ENCODE assay signal across 17 cellular contexts in the genomic region with DNA sequence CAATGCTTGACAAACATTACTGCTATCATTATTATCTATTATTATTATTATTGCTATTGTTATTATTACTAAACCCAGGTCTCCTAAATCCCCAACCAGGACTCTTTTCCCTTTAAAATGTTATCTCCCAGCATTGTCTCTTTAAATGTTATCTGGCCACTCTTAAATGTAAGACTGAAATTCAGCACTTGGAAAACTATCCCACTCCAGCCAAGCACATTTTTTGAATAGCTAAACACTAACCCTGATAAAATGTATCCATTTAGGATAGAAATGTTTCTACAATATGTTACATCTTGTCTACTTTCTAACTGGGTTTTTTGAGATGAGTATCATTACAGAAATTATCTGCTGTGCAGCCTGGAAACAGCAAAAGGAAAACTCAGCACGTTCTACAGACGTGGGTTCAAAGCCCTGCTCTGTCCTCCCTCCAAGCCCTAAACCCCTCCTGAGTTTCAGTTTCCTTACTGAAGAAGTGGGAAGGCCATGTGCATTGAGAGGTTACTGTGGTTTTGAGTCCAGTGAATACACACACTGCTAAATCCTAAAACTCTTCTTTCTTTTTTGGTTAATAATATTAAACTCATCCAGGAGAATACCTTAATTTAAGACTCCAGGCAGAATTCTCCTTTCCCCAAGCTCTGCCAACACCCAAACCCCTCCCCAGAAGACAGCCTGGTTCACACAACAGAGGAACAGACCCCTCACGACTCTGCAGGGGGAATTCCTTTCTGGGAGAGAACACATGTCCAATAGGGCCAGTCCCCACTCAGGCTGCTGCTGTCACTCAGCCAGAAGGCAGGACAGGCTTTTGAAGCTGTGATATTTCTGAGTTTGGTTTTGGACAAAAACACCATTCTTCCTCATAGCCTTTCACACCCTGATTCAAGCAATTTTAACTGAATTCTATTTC. TPM values are rescaled to one million over a fixed set of nuclear protein-coding genes. Genes with fewer than 3 reads are reported as not detected.
A peak's percentile ranks its signal among the peaks of the same experiment; 100 is the strongest.
DNase-seq lines count a peak whose midpoint lies in the region; ATAC-seq and TF ChIP-seq lines count a peak whose summit lies in the region.
"Had no signal": no experiment of that assay in that cellular context is flagged by ENCODE, and none has a peak within 500 bp of the region (broad histone marks: within the 10 kb centered on the region; RNA-seq: fewer than 3 reads in every experiment).

No MANE protein-coding gene starts in this region.

- H3K4me3 ChIP-seq in left ventricle myocardium inferior (no peak overlapping the region), smooth muscle cell (no peak overlapping the region), transverse colon (no peak overlapping the region)
- H3K4me3 ChIP-seq: A549, body of pancreas, esophagus muscularis mucosa, ovary had no signal

- intact Hi-C loops in activated CD4-positive, alpha-beta T cell treated with anti-CD3 and anti-CD28 coated beads for 36 hours (cut with DNase I, micrococcal nuclease): no loop called here
- intact Hi-C loops in activated T-helper 1 cell treated with anti-CD3 and anti-CD28 coated beads, Interleukin-12 subunit alpha, Interleukin-12 subunit beta, Interleukin-2, Interleukin-4 antibody, amounts not matched to agents 30 ng/mL and 10 ng/mL and 1 ng/mL, durations not matched to agents 14 hours and 24 hours and 36 hours (cut with micrococcal nuclease): no loop called here
- intact Hi-C loops in left ventricle myocardium inferior (cut with micrococcal nuclease) (no loop called here), transverse colon (cut with DNase I; ENCODE audit: low total_unique reads) (no loop called here)

- no peaks in the 10 kb centered on the region for H3K9me3 Mint-ChIP-seq in activated CD4-positive, alpha-beta T cell treated with anti-CD3 and anti-CD28 coated beads for 36 hours (ENCODE audit: low read depth)
- no peaks in the 10 kb centered on the region for H3K9me3 Mint-ChIP-seq in activated T-helper 1 cell treated with anti-CD3 and anti-CD28 coated beads, Interleukin-12 subunit alpha, Interleukin-12 subunit beta, Interleukin-2, Interleukin-4 antibody, amounts not matched to agents 30 ng/mL and 10 ng/mL and 1 ng/mL, durations not matched to agents 14 hours and 24 hours and 36 hours
- H3K9me3 Mint-ChIP-seq: stimulated activated naive CD8-positive, alpha-beta T cell treated with anti-CD3 and anti-CD28 coated beads, Interleukin-15, Interleukin-2, amounts not matched to agents 100 ng/mL and 50 ng/mL, for 24 hours had no signal

- in situ Hi-C loops in transverse colon (cut with MboI; ENCODE audit: low pct_ligation_motif_present in 1 of 4, low pct_unique_long_range_greater_than_20kb in 1 of 4, low sequenced_read_pairs in 3 of 4): no loop called here

- no peak for DNase-seq in activated CD4-positive, alpha-beta T cell treated with anti-CD3 and anti-CD28 coated beads for 36 hours
- no peak for DNase-seq in activated CD4-positive, alpha-beta T cell treated with anti-CD3 and anti-CD28 coated beads, Interleukin-2, amount 50 U/mL, for 1 hour
- DNase-seq in activated T-helper 1 cell treated with anti-CD3 and anti-CD28 coated beads, Interleukin-12 subunit alpha, Interleukin-12 subunit beta, Interleukin-2, Interleukin-4 antibody, amounts not matched to agents 30 ng/mL and 10 ng/mL and 1 ng/mL, durations not matched to agents 14 hours and 24 hours and 36 hours (ENCODE audit: low spot score): no peak
- DNase-seq in left ventricle myocardium inferior (no peak), smooth muscle cell (lab: John Stamatoyannopoulos, UW; ENCODE audit: unreplicated experiment) (no peak), GM19240 (ENCODE audit: insufficient read length, low spot score) (no peak), transverse colon (no peak), AML-193 (lab: John Stamatoyannopoulos, UW) (no peak)
- DNase-seq: activated T-cell treated with anti-CD3 and anti-CD28 coated beads for 4 hours; body of pancreas; kidney; NCI-H2029 treated with DMSO at 0.1 percent for 48 hours; ovary; stimulated activated CD4-positive, alpha-beta T cell treated with anti-CD3 and anti-CD28 coated beads, Interleukin-2, amount 100 ng/mL, for 24 hours had no signal

- no peaks in the 10 kb centered on the region for H3K27me3 Mint-ChIP-seq in activated CD4-positive, alpha-beta T cell treated with anti-CD3 and anti-CD28 coated beads for 36 hours
- H3K27me3 Mint-ChIP-seq in activated T-helper 1 cell treated with anti-CD3 and anti-CD28 coated beads, Interleukin-12 subunit alpha, Interleukin-12 subunit beta, Interleukin-2, Interleukin-4 antibody, amounts not matched to agents 30 ng/mL and 10 ng/mL and 1 ng/mL, durations not matched to agents 14 hours and 24 hours and 36 hours (ENCODE audit: insufficient read depth): no peaks in the 10 kb centered on the region
- H3K27me3 Mint-ChIP-seq: stimulated activated naive CD8-positive, alpha-beta T cell treated with anti-CD3 and anti-CD28 coated beads, Interleukin-15, Interleukin-2, amounts not matched to agents 100 ng/mL and 50 ng/mL, for 24 hours had no signal

- H3K27ac Mint-ChIP-seq in activated CD4-positive, alpha-beta T cell treated with anti-CD3 and anti-CD28 coated beads for 36 hours: no peak overlapping the region
- no peak overlapping the region for H3K27ac Mint-ChIP-seq in activated T-helper 1 cell treated with anti-CD3 and anti-CD28 coated beads, Interleukin-12 subunit alpha, Interleukin-12 subunit beta, Interleukin-2, Interleukin-4 antibody, amounts not matched to agents 30 ng/mL and 10 ng/mL and 1 ng/mL, durations not matched to agents 14 hours and 24 hours and 36 hours
- H3K27ac Mint-ChIP-seq: stimulated activated naive CD8-positive, alpha-beta T cell treated with anti-CD3 and anti-CD28 coated beads, Interleukin-15, Interleukin-2, amounts not matched to agents 100 ng/mL and 50 ng/mL, for 24 hours had no signal

- H3K9me3 ChIP-seq in left ventricle myocardium inferior (replicated peaks) (no peaks in the 10 kb centered on the region), smooth muscle cell (replicated peaks; ENCODE audit: low read depth) (no peaks in the 10 kb centered on the region), transverse colon (no peaks in the 10 kb centered on the region)
- H3K9me3 ChIP-seq: A549, body of pancreas, esophagus muscularis mucosa, ovary had no signal

- H3K79me2 ChIP-seq in smooth muscle cell (ENCODE audit: low read depth): no peaks in the 10 kb centered on the region

- no peak overlapping the region for H3K9ac ChIP-seq in smooth muscle cell (ENCODE audit: low read depth)

- POLR2A ChIA-PET in activated CD4-positive, alpha-beta T cell treated with anti-CD3 and anti-CD28 coated beads for 36 hours (lab: Charles Lee): no interaction called here

- H3K36me3 ChIP-seq in left ventricle myocardium inferior (no peaks in the 10 kb centered on the region), smooth muscle cell (ENCODE audit: low read depth) (no peaks in the 10 kb centered on the region), transverse colon (no peaks in the 10 kb centered on the region)
- H3K36me3 ChIP-seq: esophagus muscularis mucosa, ovary had no signal

- H3K36me3 Mint-ChIP-seq in activated CD4-positive, alpha-beta T cell treated with anti-CD3 and anti-CD28 coated beads for 36 hours (ENCODE audit: low read depth): no peaks in the 10 kb centered on the region
- H3K36me3 Mint-ChIP-seq in activated T-helper 1 cell treated with anti-CD3 and anti-CD28 coated beads, Interleukin-12 subunit alpha, Interleukin-12 subunit beta, Interleukin-2, Interleukin-4 antibody, amounts not matched to agents 30 ng/mL and 10 ng/mL and 1 ng/mL, durations not matched to agents 14 hours and 24 hours and 36 hours (ENCODE audit: low read depth): peaks cover 2% of the 10 kb centered on the region

- H3K4me1 ChIP-seq in left ventricle myocardium inferior (peaks cover 78% of the 10 kb centered on the region), smooth muscle cell (ENCODE audit: low read depth) (peaks cover 24% of the 10 kb centered on the region), transverse colon (peaks cover 0 to 7% (median 3%) of the 10 kb centered on the region in 4 donors)
- H3K4me1 ChIP-seq: A549 had no signal

- H3K27ac ChIP-seq in left ventricle myocardium inferior (replicated peaks) (peak overlapping the region; percentile 86), smooth muscle cell (ENCODE audit: low read depth) (peak overlapping the region; percentile 64), transverse colon (no peak overlapping the region)
- H3K27ac ChIP-seq: body of pancreas, esophagus muscularis mucosa had no signal

- no peak for TF ChIP-seq POLR2A in transverse colon (IDR thresholded peaks at IDR 0.05)

- no peaks in the 10 kb centered on the region for H3K27me3 ChIP-seq in left ventricle myocardium inferior (ENCODE audit: low read depth)
- H3K27me3 ChIP-seq in smooth muscle cell (ENCODE audit: low read depth): no peaks in the 10 kb centered on the region
- H3K27me3 ChIP-seq in transverse colon: no peaks in the 10 kb centered on the region
- H3K27me3 ChIP-seq: body of pancreas, esophagus muscularis mucosa, ovary had no signal

- CTCF ChIA-PET in activated CD4-positive, alpha-beta T cell treated with anti-CD3 and anti-CD28 coated beads for 36 hours (lab: Charles Lee): interaction anchor here (1.2 kb wide), 1 partner anchor 13 kb away, joined by 3 read pairs; no protein-coding TSS in a partner anchor

- TF ChIP-seq EP300 in transverse colon (IDR thresholded peaks at IDR 0.05; ENCODE audit: low read depth): no peak

- H3K4me2 ChIP-seq in smooth muscle cell: peak overlapping the region; percentile 62
- H3K4me2 ChIP-seq: A549 had no signal

- peak; percentile 47 for ATAC-seq in activated CD4-positive, alpha-beta T cell treated with anti-CD3 and anti-CD28 coated beads for 36 hours
- ATAC-seq: A549, body of pancreas had no signal

- no peak overlapping the region for H3K4me3 Mint-ChIP-seq in activated CD4-positive, alpha-beta T cell treated with anti-CD3 and anti-CD28 coated beads for 36 hours
- peak overlapping the region; percentile 28 for H3K4me3 Mint-ChIP-seq in activated T-helper 1 cell treated with anti-CD3 and anti-CD28 coated beads, Interleukin-12 subunit alpha, Interleukin-12 subunit beta, Interleukin-2, Interleukin-4 antibody, amounts not matched to agents 30 ng/mL and 10 ng/mL and 1 ng/mL, durations not matched to agents 14 hours and 24 hours and 36 hours
- H3K4me3 Mint-ChIP-seq: stimulated activated naive CD8-positive, alpha-beta T cell treated with anti-CD3 and anti-CD28 coated beads, Interleukin-15, Interleukin-2, amounts not matched to agents 100 ng/mL and 50 ng/mL, for 24 hours had no signal

- H2AFZ ChIP-seq in smooth muscle cell (ENCODE audit: low read depth): peak overlapping the region; percentile 41

- 15% methylated on average over 3 of the region's 3 CpGs for WGBS in smooth muscle cell (ENCODE audit: low lambda C conversion rate)
- 50% methylated on average over 3 of the region's 3 CpGs; no CpG with 5 or more reads in 1 of the 2 donors for WGBS in transverse colon (ENCODE audit: low coverage in 1 of 2), 2 donors

- TF ChIP-seq CTCF in left ventricle myocardium inferior (IDR thresholded peaks at IDR 0.05; ENCODE audit: borderline replicate concordance) (no peak), smooth muscle cell (IDR thresholded peaks at IDR 0.05; ENCODE audit: borderline replicate concordance, insufficient read depth, poor library complexity, severe bottlenecking) (no peak), transverse colon (IDR thresholded peaks at IDR 0.05) (no peak)

- H4K20me1 ChIP-seq in smooth muscle cell (ENCODE audit: low read depth): no peaks in the 10 kb centered on the region

- no peaks in the 10 kb centered on the region for H3F3A ChIP-seq in smooth muscle cell (ENCODE audit: low read depth)

- peaks cover 24% of the 10 kb centered on the region for H3K4me1 Mint-ChIP-seq in activated CD4-positive, alpha-beta T cell treated with anti-CD3 and anti-CD28 coated beads for 36 hours
- peaks cover 46% of the 10 kb centered on the region for H3K4me1 Mint-ChIP-seq in activated T-helper 1 cell treated with anti-CD3 and anti-CD28 coated beads, Interleukin-12 subunit alpha, Interleukin-12 subunit beta, Interleukin-2, Interleukin-4 antibody, amounts not matched to agents 30 ng/mL and 10 ng/mL and 1 ng/mL, durations not matched to agents 14 hours and 24 hours and 36 hours (ENCODE audit: low read depth)

RNA-seq across cellular contexts. Expression of gene HIVEP3, which starts 41.9 kb away (rescaled TPM):
- 10 to 100 TPM; 29.4 to 39.6 TPM for total RNA-seq in activated CD4-positive, alpha-beta T cell treated with anti-CD3 and anti-CD28 coated beads for 36 hours
- 75.4 and 76.7 TPM in 2 replicates for total RNA-seq in activated T-helper 1 cell treated with anti-CD3 and anti-CD28 coated beads, Interleukin-12 subunit alpha, Interleukin-12 subunit beta, Interleukin-2, Interleukin-4 antibody, amounts not matched to agents 30 ng/mL and 10 ng/mL and 1 ng/mL, durations not matched to agents 14 hours and 24 hours and 36 hours
- total RNA-seq in left ventricle myocardium inferior: 5.7 TPM
- total RNA-seq in smooth muscle cell: 1.5 and 2.1 TPM in 2 replicates
- polyA plus RNA-seq in smooth muscle cell: 6.4 and 7.2 TPM in 2 replicates
- total RNA-seq in transverse colon: 10 to 100 TPM in 1 of 4 donors, 1 to 10 TPM in 3; 3.7 to 15.0 (median 5.2) TPM

Comparison
In these comparisons a context has a peak if more than half of its experiments do, and no peak if none do; other contexts are left out.
1. H3K27ac ChIP-seq: peak in left ventricle myocardium inferior (single experiment) and smooth muscle cell (single experiment); none in transverse colon (0 of 4).